Comparison of ENCODE assay signal across 22 cellular contexts in genomic region chr4:172809998-172810397, GRCh38.
DNase-seq lines count a peak whose midpoint lies in the region; ATAC-seq, FAIRE-seq and TF ChIP-seq lines count a peak whose summit lies in the region.
"Had no signal": no experiment of that assay in that cellular context is flagged by ENCODE, and none has a peak within 500 bp of the region (broad histone marks: within the 10 kb centered on the region; RNA-seq: fewer than 3 reads in every experiment).

No MANE protein-coding gene starts in this region.

- H3K27me3 ChIP-seq in SJCRH30 (no peaks in the 10 kb centered on the region), small intestine (ENCODE audit: control insufficient read depth in 2 of 2, insufficient read depth in 2 of 2, low read length in 2 of 2) (no peaks in the 10 kb centered on the region)
- H3K27me3 ChIP-seq in CD8-positive, alpha-beta T cell (ENCODE audit: insufficient read depth, low read length): no peaks in the 10 kb centered on the region
- H3K27me3 ChIP-seq: vagina had no signal

- no peak for TF ChIP-seq CTCF in CD8-positive, alpha-beta T cell (IDR thresholded peaks at IDR 0.05)

- H3K36me3 ChIP-seq in SJCRH30 (no peaks in the 10 kb centered on the region), small intestine (ENCODE audit: control insufficient read depth in 2 of 2, insufficient read depth in 2 of 2, low read length in 2 of 2) (no peaks in the 10 kb centered on the region)
- H3K36me3 ChIP-seq in CD8-positive, alpha-beta T cell (ENCODE audit: insufficient read depth, low read length): no peaks in the 10 kb centered on the region
- H3K36me3 ChIP-seq: vagina had no signal

- CTCF ChIA-PET in CD8-positive, alpha-beta T cell (lab: Charles Lee): no interaction called here

- FAIRE-seq in small intestine (lab: Jason Lieb, UNC): no peak

- H3K9me3 Mint-ChIP-seq in stimulated activated memory B cell treated with anti-CD40 and anti-IgM and Interleukin-4, amounts not matched to agents 10 μg/mL and 1 μg/mL and 100 μg/mL, for 72 hours: no peaks in the 10 kb centered on the region
- H3K9me3 Mint-ChIP-seq in CD8-positive, alpha-beta T cell: no peaks in the 10 kb centered on the region
- H3K9me3 Mint-ChIP-seq: activated naive CD4-positive, alpha-beta T cell treated with anti-CD3 and anti-CD28 coated beads, Interleukin-2, amount 10 ng/mL, durations not matched to agents 7 days and 5 days; neural crest cell had no signal

- H3K27ac Mint-ChIP-seq in stimulated activated memory B cell treated with anti-CD40 and anti-IgM and Interleukin-4, amounts not matched to agents 10 μg/mL and 1 μg/mL and 100 μg/mL, for 72 hours: no peak overlapping the region
- H3K27ac Mint-ChIP-seq in CD8-positive, alpha-beta T cell: no peak overlapping the region
- H3K27ac Mint-ChIP-seq: activated naive CD4-positive, alpha-beta T cell treated with anti-CD3 and anti-CD28 coated beads, Interleukin-2, amount 10 ng/mL, durations not matched to agents 7 days and 5 days had no signal

- no peak overlapping the region for H3K4me3 Mint-ChIP-seq in stimulated activated memory B cell treated with anti-CD40 and anti-IgM and Interleukin-4, amounts not matched to agents 10 μg/mL and 1 μg/mL and 100 μg/mL, for 72 hours
- no peak overlapping the region for H3K4me3 Mint-ChIP-seq in CD8-positive, alpha-beta T cell
- H3K4me3 Mint-ChIP-seq: activated naive CD4-positive, alpha-beta T cell treated with anti-CD3 and anti-CD28 coated beads, Interleukin-2, amount 10 ng/mL, durations not matched to agents 7 days and 5 days; central memory CD8-positive, alpha-beta T cell had no signal

- WGBS in small intestine, 3 donors: 42 to 52% (median 51%) methylated on average over 3 of the region's 3 CpGs

- H3K9me3 ChIP-seq in SJCRH30 (replicated peaks) (no peaks in the 10 kb centered on the region), small intestine (ENCODE audit: control insufficient read depth, low read depth) (no peaks in the 10 kb centered on the region)
- H3K9me3 ChIP-seq in CD8-positive, alpha-beta T cell (ENCODE audit: low read length): no peaks in the 10 kb centered on the region
- H3K9me3 ChIP-seq: vagina had no signal

- no peaks in the 10 kb centered on the region for H3K27me3 Mint-ChIP-seq in stimulated activated memory B cell treated with anti-CD40 and anti-IgM and Interleukin-4, amounts not matched to agents 10 μg/mL and 1 μg/mL and 100 μg/mL, for 72 hours
- H3K27me3 Mint-ChIP-seq in CD8-positive, alpha-beta T cell (ENCODE audit: low read depth): no peaks in the 10 kb centered on the region
- H3K27me3 Mint-ChIP-seq: activated naive CD4-positive, alpha-beta T cell treated with anti-CD3 and anti-CD28 coated beads, Interleukin-2, amount 10 ng/mL, durations not matched to agents 7 days and 5 days; central memory CD8-positive, alpha-beta T cell had no signal

- no peaks in the 10 kb centered on the region for H3K36me3 Mint-ChIP-seq in stimulated activated memory B cell treated with anti-CD40 and anti-IgM and Interleukin-4, amounts not matched to agents 10 μg/mL and 1 μg/mL and 100 μg/mL, for 72 hours
- H3K36me3 Mint-ChIP-seq in CD8-positive, alpha-beta T cell: no peaks in the 10 kb centered on the region
- H3K36me3 Mint-ChIP-seq: activated naive CD4-positive, alpha-beta T cell treated with anti-CD3 and anti-CD28 coated beads, Interleukin-2, amount 10 ng/mL, durations not matched to agents 7 days and 5 days had no signal

- ATAC-seq in GM18861 (IDR thresholded peaks at IDR 0.05; ENCODE audit: unreplicated experiment) (peak; percentile 34), GM21576 (IDR thresholded peaks at IDR 0.05; ENCODE audit: unreplicated experiment) (peak; percentile 48), HG03139 (IDR thresholded peaks at IDR 0.05; ENCODE audit: unreplicated experiment) (peak; percentile 38)
- ATAC-seq in stimulated activated memory B cell treated with anti-CD40 and anti-IgM and Interleukin-4, amounts not matched to agents 10 μg/mL and 1 μg/mL and 100 μg/mL, for 72 hours: no peak
- ATAC-seq in CD8-positive, alpha-beta T cell: no peak
- ATAC-seq: esophagus mucosa, left lobe of liver, Right ventricle myocardium inferior had no signal

- H3K27ac ChIP-seq in SJCRH30 (peak overlapping the region; percentile 74), small intestine (ENCODE audit: low read depth in 1 of 2, low read length in 1 of 2) (no peak overlapping the region)
- H3K27ac ChIP-seq in CD8-positive, alpha-beta T cell (ENCODE audit: low read depth, low read length): no peak overlapping the region
- H3K27ac ChIP-seq: vagina had no signal

- H3K4me1 ChIP-seq in SJCRH30 (peaks cover 46% of the 10 kb centered on the region), small intestine (ENCODE audit: control insufficient read depth in 2 of 2, insufficient read depth in 1 of 2, low read depth in 1 of 2, low read length in 1 of 2) (no peaks in the 10 kb centered on the region)
- no peaks in the 10 kb centered on the region for H3K4me1 ChIP-seq in CD8-positive, alpha-beta T cell (ENCODE audit: insufficient read depth, low read length)
- H3K4me1 ChIP-seq: vagina had no signal

- POLR2A ChIA-PET in CD8-positive, alpha-beta T cell (lab: Charles Lee): no interaction called here

- DNase-seq in SJCRH30 (peak in 1 of 2 experiments; percentile 20), small intestine (no peak)
- no peak for DNase-seq in CD8-positive, alpha-beta T cell
- no peak for DNase-seq in NK-92 treated with Interleukin-12 subunit alpha and Interleukin-12 subunit beta, amount 100 ng/mL, for 24 hours (lab: John Stamatoyannopoulos, UW)
- DNase-seq: activated CD4-positive, alpha-beta T cell treated with anti-CD3 and anti-CD28 coated beads, Interleukin-2, amount 50 U/mL, for 48 hours; activated naive CD4-positive, alpha-beta T cell treated with anti-CD3 and anti-CD28 coated beads, Interleukin-2, amount 10 ng/mL, durations not matched to agents 7 days and 5 days; aorta; effector CD4-positive, alpha-beta T cell; NCI-H187; NCI-H446; stimulated activated CD4-positive, alpha-beta T cell treated with anti-CD3 and anti-CD28 coated beads, Interleukin-4, amount 100 ng/mL, for 24 hours had no signal

- H3K4me1 Mint-ChIP-seq in stimulated activated memory B cell treated with anti-CD40 and anti-IgM and Interleukin-4, amounts not matched to agents 10 μg/mL and 1 μg/mL and 100 μg/mL, for 72 hours: peaks cover 21% of the 10 kb centered on the region
- no peaks in the 10 kb centered on the region for H3K4me1 Mint-ChIP-seq in CD8-positive, alpha-beta T cell (ENCODE audit: low read depth)
- H3K4me1 Mint-ChIP-seq: activated naive CD4-positive, alpha-beta T cell treated with anti-CD3 and anti-CD28 coated beads, Interleukin-2, amount 10 ng/mL, durations not matched to agents 7 days and 5 days had no signal

- H3K4me3 ChIP-seq in SJCRH30 (no peak overlapping the region), small intestine (ENCODE audit: low read depth in 1 of 2, low read length in 2 of 2) (no peak overlapping the region)
- no peak overlapping the region for H3K4me3 ChIP-seq in CD8-positive, alpha-beta T cell (ENCODE audit: low read depth, low read length)
- H3K4me3 ChIP-seq: smooth muscle cell, vagina had no signal

- intact Hi-C loops in CD8-positive, alpha-beta T cell (cut with DNase I, micrococcal nuclease): no loop called here

Comparison
In these comparisons a context has a peak if more than half of its experiments do, and no peak if none do; other contexts are left out.
1. ATAC-seq: peak in GM18861 (single experiment), GM21576 (single experiment) and HG03139 (single experiment); none in stimulated activated memory B cell treated with anti-CD40 and anti-IgM and Interleukin-4, amounts not matched to agents 10 μg/mL and 1 μg/mL and 100 μg/mL, for 72 hours (single experiment) and CD8-positive, alpha-beta T cell (single experiment).